ENCODE assay signal across 24 cellular contexts in the genomic region with DNA sequence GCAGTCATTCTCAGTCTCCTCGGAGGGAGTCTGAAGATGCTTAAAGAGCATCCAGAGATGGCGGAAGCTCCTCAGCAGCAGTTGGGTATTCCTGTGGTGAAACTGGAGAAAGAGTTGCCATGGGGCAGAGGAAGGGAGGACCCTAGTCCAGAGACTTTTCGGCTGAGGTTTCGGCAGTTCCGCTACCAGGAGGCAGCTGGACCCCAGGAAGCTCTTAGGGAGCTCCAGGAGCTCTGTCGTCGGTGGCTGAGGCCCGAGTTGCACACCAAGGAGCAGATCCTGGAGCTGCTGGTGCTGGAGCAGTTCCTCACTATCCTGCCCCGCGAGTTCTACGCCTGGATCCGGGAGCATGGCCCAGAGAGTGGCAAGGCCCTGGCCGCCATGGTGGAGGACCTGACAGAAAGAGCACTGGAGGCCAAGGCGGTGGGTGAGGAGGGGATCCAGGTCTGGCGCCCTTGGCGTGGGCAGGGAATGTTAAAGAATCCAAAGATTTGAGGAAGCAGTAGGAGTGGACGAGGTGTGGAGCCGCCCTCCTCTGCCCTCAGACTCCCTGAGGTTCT. TPM values are rescaled to one million over a fixed set of nuclear protein-coding genes. Genes with fewer than 3 reads are reported as not detected.
DNase-seq lines count a peak whose midpoint lies in the region; ATAC-seq and TF ChIP-seq lines count a peak whose summit lies in the region.
"Had no signal": no experiment of that assay in that cellular context is flagged by ENCODE, and none has a peak within 500 bp of the region (broad histone marks: within the 10 kb centered on the region; RNA-seq: fewer than 3 reads in every experiment).

No MANE protein-coding gene starts in this region.

- no peaks in the 10 kb centered on the region for H3K9me3 Mint-ChIP-seq in stimulated activated naive CD8-positive, alpha-beta T cell treated with anti-CD3 and anti-CD28 coated beads, Interleukin-15, Interleukin-2, amounts not matched to agents 100 ng/mL and 50 ng/mL, for 24 hours
- H3K9me3 Mint-ChIP-seq in activated T-helper 1 cell treated with anti-CD3 and anti-CD28 coated beads, Interleukin-12 subunit alpha, Interleukin-12 subunit beta, Interleukin-2, Interleukin-4 antibody, amounts not matched to agents 30 ng/mL and 10 ng/mL and 1 ng/mL, durations not matched to agents 14 hours and 24 hours and 36 hours, result no peaks in the 10 kb centered on the region
- H3K9me3 Mint-ChIP-seq: WTC11 had no signal

- peaks cover 71% of the 10 kb centered on the region for H3K36me3 Mint-ChIP-seq in stimulated activated naive CD8-positive, alpha-beta T cell treated with anti-CD3 and anti-CD28 coated beads, Interleukin-15, Interleukin-2, amounts not matched to agents 100 ng/mL and 50 ng/mL, for 24 hours (ENCODE audit: low read depth)
- H3K36me3 Mint-ChIP-seq in activated T-helper 1 cell treated with anti-CD3 and anti-CD28 coated beads, Interleukin-12 subunit alpha, Interleukin-12 subunit beta, Interleukin-2, Interleukin-4 antibody, amounts not matched to agents 30 ng/mL and 10 ng/mL and 1 ng/mL, durations not matched to agents 14 hours and 24 hours and 36 hours (ENCODE audit: low read depth), result peaks cover 59% of the 10 kb centered on the region

- TF ChIP-seq POLR2A in esophagus muscularis mucosa (IDR thresholded peaks at IDR 0.05; ENCODE audit: low read depth), result no peak

- DNase-seq in stimulated activated naive CD8-positive, alpha-beta T cell treated with anti-CD3 and anti-CD28 coated beads, Interleukin-15, Interleukin-2, amounts not matched to agents 100 U/mL and 50 U/mL, for 24 hours, result no peak
- DNase-seq in activated T-helper 1 cell treated with anti-CD3 and anti-CD28 coated beads, Interleukin-12 subunit alpha, Interleukin-12 subunit beta, Interleukin-2, Interleukin-4 antibody, amounts not matched to agents 30 ng/mL and 10 ng/mL and 1 ng/mL, durations not matched to agents 14 hours and 24 hours and 36 hours (ENCODE audit: low spot score), result no peak
- DNase-seq in esophagus muscularis mucosa (ENCODE audit: extremely low spot score) (peak; percentile 72), A172 (ENCODE audit: low spot score) (no peak), NCI-H774 (lab: John Stamatoyannopoulos, UW) (no peak), KG1 (lab: John Stamatoyannopoulos, UW) (no peak)
- DNase-seq: activated CD8-positive, alpha-beta memory T cell treated with anti-CD3 and anti-CD28 coated beads, Interleukin-2, amount 10 ng/mL, durations not matched to agents 7 days and 5 days; AML-193; foreskin fibroblast; GOT3; hippocampal formation; Kasumi-1; kidney; NCI-H1417 treated with DMSO at 0.1 percent for 48 hours; NCI-H2171; NCI-H748 treated with DMSO at 0.1 percent for 48 hours; OCI-M1; stimulated activated CD4-positive, alpha-beta T cell treated with anti-CD3 and anti-CD28 coated beads, Interleukin-1b, Interleukin-23, amount 100 ng/mL, for 48 hours; stomach had no signal

- H3K27ac ChIP-seq in esophagus muscularis mucosa (replicated peaks in 1 of 4), result no peak overlapping the region
- H3K27ac ChIP-seq: stomach, upper lobe of left lung had no signal

- no peaks in the 10 kb centered on the region for H3K9me3 ChIP-seq in esophagus muscularis mucosa
- H3K9me3 ChIP-seq: stomach, upper lobe of left lung had no signal

- no peaks in the 10 kb centered on the region for H3K27me3 Mint-ChIP-seq in stimulated activated naive CD8-positive, alpha-beta T cell treated with anti-CD3 and anti-CD28 coated beads, Interleukin-15, Interleukin-2, amounts not matched to agents 100 ng/mL and 50 ng/mL, for 24 hours
- H3K27me3 Mint-ChIP-seq in activated T-helper 1 cell treated with anti-CD3 and anti-CD28 coated beads, Interleukin-12 subunit alpha, Interleukin-12 subunit beta, Interleukin-2, Interleukin-4 antibody, amounts not matched to agents 30 ng/mL and 10 ng/mL and 1 ng/mL, durations not matched to agents 14 hours and 24 hours and 36 hours (ENCODE audit: insufficient read depth), result peaks cover 5% of the 10 kb centered on the region
- H3K27me3 Mint-ChIP-seq: activated CD8-positive, alpha-beta memory T cell treated with anti-CD3 and anti-CD28 coated beads, Interleukin-2, amount 10 ng/mL, durations not matched to agents 7 days and 5 days had no signal

- peaks cover 13 to 30% (median 25%) of the 10 kb centered on the region in 4 donors for H3K4me1 ChIP-seq in esophagus muscularis mucosa

- no peaks in the 10 kb centered on the region for H3K27me3 ChIP-seq in esophagus muscularis mucosa
- H3K27me3 ChIP-seq: stomach, upper lobe of left lung had no signal

- intact Hi-C loops in activated T-helper 1 cell treated with anti-CD3 and anti-CD28 coated beads, Interleukin-12 subunit alpha, Interleukin-12 subunit beta, Interleukin-2, Interleukin-4 antibody, amounts not matched to agents 30 ng/mL and 10 ng/mL and 1 ng/mL, durations not matched to agents 14 hours and 24 hours and 36 hours (cut with micrococcal nuclease), result loop anchor here (10.0 kb wide), 2 partner anchors 375 to 395 kb away; partner anchors contain the start of gene ZKSCAN1
- intact Hi-C loops in esophagus muscularis mucosa (cut with DNase I), result loop anchor here (5.0 kb wide), 1 partner anchor 62 kb away; the partner anchor contains the start of gene ZNF655

- H3K4me3 Mint-ChIP-seq in stimulated activated naive CD8-positive, alpha-beta T cell treated with anti-CD3 and anti-CD28 coated beads, Interleukin-15, Interleukin-2, amounts not matched to agents 100 ng/mL and 50 ng/mL, for 24 hours, result peak overlapping the region; percentile 92
- no peak overlapping the region for H3K4me3 Mint-ChIP-seq in activated T-helper 1 cell treated with anti-CD3 and anti-CD28 coated beads, Interleukin-12 subunit alpha, Interleukin-12 subunit beta, Interleukin-2, Interleukin-4 antibody, amounts not matched to agents 30 ng/mL and 10 ng/mL and 1 ng/mL, durations not matched to agents 14 hours and 24 hours and 36 hours

- H3K4me3 ChIP-seq in esophagus muscularis mucosa, result no peak overlapping the region
- H3K4me3 ChIP-seq: stomach, upper lobe of left lung had no signal

- no peak for ATAC-seq in stimulated activated naive CD8-positive, alpha-beta T cell treated with anti-CD3 and anti-CD28 coated beads, Interleukin-15, Interleukin-2, amounts not matched to agents 100 U/mL and 50 U/mL, for 24 hours
- ATAC-seq: activated CD8-positive, alpha-beta memory T cell treated with anti-CD3 and anti-CD28 coated beads, Interleukin-2, amount 10 ng/mL, durations not matched to agents 7 days and 5 days; WTC11 had no signal

- 98% methylated on average over 17 of the region's 18 CpGs for WGBS in esophagus muscularis mucosa

- no peak for TF ChIP-seq CTCF in esophagus muscularis mucosa (IDR thresholded peaks at IDR 0.05)

- TF ChIP-seq EP300 in esophagus muscularis mucosa (IDR thresholded peaks at IDR 0.05), result no peak

- peaks cover 56 to 65% (median 63%) of the 10 kb centered on the region in 4 donors for H3K36me3 ChIP-seq in esophagus muscularis mucosa

- H3K27ac Mint-ChIP-seq in stimulated activated naive CD8-positive, alpha-beta T cell treated with anti-CD3 and anti-CD28 coated beads, Interleukin-15, Interleukin-2, amounts not matched to agents 100 ng/mL and 50 ng/mL, for 24 hours, result peak overlapping the region; percentile 90
- peak overlapping the region; percentile 25 for H3K27ac Mint-ChIP-seq in activated T-helper 1 cell treated with anti-CD3 and anti-CD28 coated beads, Interleukin-12 subunit alpha, Interleukin-12 subunit beta, Interleukin-2, Interleukin-4 antibody, amounts not matched to agents 30 ng/mL and 10 ng/mL and 1 ng/mL, durations not matched to agents 14 hours and 24 hours and 36 hours
- H3K27ac Mint-ChIP-seq: WTC11 had no signal

- peaks cover 90% of the 10 kb centered on the region for H3K4me1 Mint-ChIP-seq in stimulated activated naive CD8-positive, alpha-beta T cell treated with anti-CD3 and anti-CD28 coated beads, Interleukin-15, Interleukin-2, amounts not matched to agents 100 ng/mL and 50 ng/mL, for 24 hours (ENCODE audit: low read depth)
- H3K4me1 Mint-ChIP-seq in activated T-helper 1 cell treated with anti-CD3 and anti-CD28 coated beads, Interleukin-12 subunit alpha, Interleukin-12 subunit beta, Interleukin-2, Interleukin-4 antibody, amounts not matched to agents 30 ng/mL and 10 ng/mL and 1 ng/mL, durations not matched to agents 14 hours and 24 hours and 36 hours (ENCODE audit: low read depth), result peaks cover 78% of the 10 kb centered on the region

RNA-seq across cellular contexts. Expression of gene ZSCAN25, which starts 2.9 kb away (rescaled TPM):
- 31.5 and 32.9 TPM in 2 replicates for total RNA-seq in activated T-helper 1 cell treated with anti-CD3 and anti-CD28 coated beads, Interleukin-12 subunit alpha, Interleukin-12 subunit beta, Interleukin-2, Interleukin-4 antibody, amounts not matched to agents 30 ng/mL and 10 ng/mL and 1 ng/mL, durations not matched to agents 14 hours and 24 hours and 36 hours
- total RNA-seq in esophagus muscularis mucosa, result 10 to 100 TPM; 12.1 to 17.1 (median 14.2) TPM
- total RNA-seq in A172 (2014; rRNA removed; shearing (Covaris generic)), result 11.7 and 12.1 TPM in 2 replicates

RNA-seq across cellular contexts. Expression of gene TMEM225B, which starts 21.6 kb away (rescaled TPM):
- total RNA-seq in activated T-helper 1 cell treated with anti-CD3 and anti-CD28 coated beads, Interleukin-12 subunit alpha, Interleukin-12 subunit beta, Interleukin-2, Interleukin-4 antibody, amounts not matched to agents 30 ng/mL and 10 ng/mL and 1 ng/mL, durations not matched to agents 14 hours and 24 hours and 36 hours, result 0.60 and 0.64 TPM in 2 replicates
- total RNA-seq in esophagus muscularis mucosa, result under 1 TPM in 2 of 4 donors, not detected in 2; 0.32 to 0.57 TPM
- not detected in 2 replicates for total RNA-seq in A172 (2014; rRNA removed; shearing (Covaris generic))
- total RNA-seq: endothelial cell of umbilical vein, lung microvascular endothelial cell had no signal
